Comparison of ENCODE assay signal across 8 cellular contexts in the genomic region with DNA sequence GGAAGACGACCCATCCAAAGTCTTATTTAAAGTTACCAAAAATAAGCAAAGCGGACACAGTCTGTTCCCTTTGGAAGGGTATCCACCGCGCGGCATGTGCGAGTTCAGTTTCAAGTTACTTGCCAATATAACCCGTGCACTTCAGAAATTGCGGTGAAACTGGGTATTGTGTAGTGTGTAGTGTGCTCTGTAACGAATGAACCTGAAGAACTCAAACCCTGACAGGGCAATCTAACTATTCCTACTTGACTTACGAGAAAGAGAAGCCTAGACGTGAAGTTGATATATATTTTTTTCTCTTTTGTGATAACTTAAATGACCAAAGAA. TPM values are rescaled to one million over a fixed set of nuclear protein-coding genes. Genes with fewer than 3 reads are reported as not detected.
A peak's percentile ranks its signal among the peaks of the same experiment; 100 is the strongest.
DNase-seq lines count a peak whose midpoint lies in the region; ATAC-seq and TF ChIP-seq lines count a peak whose summit lies in the region.

No MANE protein-coding gene starts in this region.

- peak; percentile 1 for ATAC-seq in GM21786 (IDR thresholded peaks at IDR 0.05; ENCODE audit: unreplicated experiment)
- no peak for ATAC-seq in HG03175 (IDR thresholded peaks at IDR 0.05; ENCODE audit: unreplicated experiment)

- H3K27me3 ChIP-seq in SJCRH30 (no peaks in the 10 kb centered on the region), prostate gland (replicated peaks; ENCODE audit: insufficient read depth) (no peaks in the 10 kb centered on the region)

- no peak for TF ChIP-seq CTCF in prostate gland (IDR thresholded peaks at IDR 0.05)

- TF ChIP-seq POLR2A in prostate gland (IDR thresholded peaks at IDR 0.05) = no peak

- H3K36me3 ChIP-seq in SJCRH30 = no peaks in the 10 kb centered on the region
- no peaks in the 10 kb centered on the region for H3K36me3 ChIP-seq in prostate gland

- H3K9me3 ChIP-seq in SJCRH30 (replicated peaks) (no peaks in the 10 kb centered on the region), prostate gland (no peaks in the 10 kb centered on the region)

- H3K27ac ChIP-seq in SJCRH30 (peak overlapping the region; percentile 80; the same call in 1 of the 2 replicates), epithelial cell of prostate (peak overlapping the region; percentile 97), prostate gland (peak overlapping the region; percentile 7 to 97)

- H3K4me1 ChIP-seq in SJCRH30 (peaks cover 6% of the 10 kb centered on the region; the same call in 1 of the 2 replicates), prostate gland (replicated peaks) (no peaks in the 10 kb centered on the region)

- WGBS in prostate gland = 6% methylated on average over 11 of the region's 11 CpGs

- DNase-seq in SJCRH30 (no peak), epithelial cell of prostate (ENCODE audit: low read depth, low spot score) (no peak), prostate gland (ENCODE audit: low spot score) (no peak), AG08395 (ENCODE audit: low spot score) (no peak), foreskin melanocyte (no peak), NCI-H1092 treated with DMSO at 0.1 percent for 48 hours (lab: John Stamatoyannopoulos, UW) (no peak)

- H3K4me3 ChIP-seq in SJCRH30 (peak overlapping the region; percentile 73), prostate gland (peak overlapping the region; percentile 79 to 91)

- intact Hi-C loops in prostate gland (cut with DNase I) = loop anchor here (2.0 to 10.0 kb wide), 3 partner anchors 164 to 942 kb away; no protein-coding TSS in a partner anchor

RNA-seq across cellular contexts. Expression of a gene that starts 1.5 kb away (rescaled TPM):
- total RNA-seq in SJCRH30 (2014; rRNA removed; shearing (Covaris generic)) = 40.8 and 45.8 TPM in 2 replicates
- 10 to 100 TPM; 29.6 to 36.2 TPM for total RNA-seq in prostate gland
